In genomic region chr12:31603546-31604009, GRCh38 we compare ENCODE assay signal across 12 cellular contexts. TPM values are rescaled to one million over a fixed set of nuclear protein-coding genes. Genes with fewer than 3 reads are reported as not detected.
DNase-seq lines count a peak whose midpoint lies in the region; ATAC-seq and TF ChIP-seq lines count a peak whose summit lies in the region.
"Had no signal": no experiment of that assay in that cellular context is flagged by ENCODE, and none has a peak within 500 bp of the region (broad histone marks: within the 10 kb centered on the region; RNA-seq: fewer than 3 reads in every experiment).

No MANE protein-coding gene starts in this region.

- no peaks in the 10 kb centered on the region for H3K4me1 Mint-ChIP-seq in Calu3 (ENCODE audit: low read depth, unreplicated experiment)

- CTCF ChIA-PET in Calu3 (lab: Charles Lee), result interaction anchor here (0.6 kb wide), 1 partner anchor 504 kb away, joined by 7 read pairs; no protein-coding TSS in a partner anchor

- peak; percentile 67 for DNase-seq in GM06990 (ENCODE audit: extremely low read depth, insufficient read length)
- DNase-seq in NCI-H128 (lab: John Stamatoyannopoulos, UW; ENCODE audit: unreplicated experiment), result no peak
- DNase-seq in cerebellar cortex (ENCODE audit: low spot score), result no peak
- no peak for DNase-seq in NCI-H1436 treated with DMSO at 0.1 percent for 48 hours (lab: John Stamatoyannopoulos, UW)
- DNase-seq in Calu3, result no peak
- DNase-seq: caudate nucleus; NCI-H2171; stimulated activated naive CD4-positive, alpha-beta T cell had no signal

- H3K36me3 Mint-ChIP-seq in Calu3 (ENCODE audit: insufficient read depth, unreplicated experiment), result no peaks in the 10 kb centered on the region

- H3K4me3 ChIP-seq in GM06990 (replicated peaks; ENCODE audit: low read depth, low read length), result no peak overlapping the region

- no peak overlapping the region for H3K4me3 Mint-ChIP-seq in Calu3 (ENCODE audit: low read depth, unreplicated experiment)
- H3K4me3 Mint-ChIP-seq: T-cell had no signal

- no peaks in the 10 kb centered on the region for H3K27me3 ChIP-seq in GM06990 (replicated peaks; ENCODE audit: control insufficient read depth, insufficient read depth, low read length)

- no TSS peak for BruUV-seq in Calu3 (replicated peaks; lab: Mats Ljungman, UMichigan)

- H3K9me3 Mint-ChIP-seq in Calu3 (ENCODE audit: low read depth, unreplicated experiment), result peaks cover 4% of the 10 kb centered on the region

- H3K27me3 Mint-ChIP-seq in Calu3 (ENCODE audit: unreplicated experiment), result no peaks in the 10 kb centered on the region

- intact Hi-C loops in Calu3 (cut with micrococcal nuclease; ENCODE audit: unreplicated experiment), result no loop called here

- ATAC-seq in GM19372 (IDR thresholded peaks at IDR 0.05; ENCODE audit: low read depth, unreplicated experiment) (peak; percentile 95), HG02870 (IDR thresholded peaks at IDR 0.05; ENCODE audit: unreplicated experiment) (peak; percentile 94), HG03575 (IDR thresholded peaks at IDR 0.05; ENCODE audit: extremely low read depth, insufficient number of reproducible peaks, low FRiP score, unreplicated experiment) (peak; percentile 86)
- ATAC-seq: T-cell had no signal

- H3K36me3 ChIP-seq in GM06990 (ENCODE audit: control insufficient read depth, insufficient read depth, low read length), result no peaks in the 10 kb centered on the region

- TF ChIP-seq CTCF in GM06990 (IDR thresholded peaks at IDR 0.05; ENCODE audit: insufficient read depth, low read length, poor library complexity, severe bottlenecking), result no peak
- no peak for TF ChIP-seq CTCF in Calu3 (IDR thresholded peaks at IDR 0.05; ENCODE audit: unreplicated experiment)

- no peak overlapping the region for H3K27ac Mint-ChIP-seq in Calu3 (ENCODE audit: unreplicated experiment)
- H3K27ac Mint-ChIP-seq: T-cell had no signal

RNA-seq across cellular contexts. Expression of gene DENND5B, which starts 12.6 kb away (rescaled TPM):
- 8.0 and 10.2 TPM in 2 replicates for total RNA-seq in Calu3 (2022)

RNA-seq across cellular contexts. Expression of gene ETFBKMT, which starts 55.9 kb away (rescaled TPM):
- 2.2 and 2.3 TPM in 2 replicates for total RNA-seq in Calu3 (2022)
